Comparison of ENCODE assay signal across 3 cellular contexts in the genomic region with DNA sequence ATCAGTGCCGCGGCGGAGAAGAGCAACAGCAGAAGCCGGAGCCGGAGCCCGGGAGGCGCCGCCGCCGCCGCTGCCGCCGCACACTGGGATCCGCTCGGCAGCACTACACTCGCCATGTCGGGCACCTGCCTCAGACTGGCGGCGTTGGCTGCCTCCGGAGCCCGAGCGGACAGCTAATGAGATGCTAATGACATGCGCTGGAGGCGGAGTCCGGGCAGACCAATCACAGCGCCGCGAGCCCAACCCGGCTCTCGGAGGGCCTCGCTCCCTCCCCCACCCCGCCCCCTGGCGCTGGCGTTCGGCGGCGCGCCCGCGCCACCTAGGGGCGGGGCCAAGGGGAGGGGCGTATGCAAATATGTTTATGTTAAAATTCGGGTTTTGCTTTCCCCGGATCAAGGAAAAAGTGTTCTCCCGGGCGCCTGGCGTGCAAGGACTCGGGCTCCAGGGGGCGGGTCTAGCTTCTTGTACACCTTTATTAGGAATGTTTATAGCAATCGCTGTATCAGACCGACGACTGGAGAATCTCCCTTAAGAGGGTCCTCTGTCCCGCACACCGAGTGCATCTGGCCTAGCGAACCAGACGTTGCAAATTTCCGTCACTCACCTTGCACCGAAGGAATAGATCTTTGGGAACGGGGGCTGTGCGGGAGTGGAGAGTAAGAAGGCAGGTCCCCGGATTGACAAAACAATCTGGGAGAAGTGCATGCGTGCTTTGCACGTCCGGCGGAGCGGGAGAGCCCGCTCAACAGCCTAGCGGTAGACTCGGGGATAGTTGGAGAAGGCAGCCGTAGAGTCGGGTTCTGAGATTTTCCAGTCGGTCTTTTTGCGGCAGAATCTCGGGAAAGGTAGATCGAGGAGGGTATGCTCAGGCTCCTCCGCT.
TF ChIP-seq lines count a peak whose summit lies in the region.

A gene (minus strand): TSS at position 137 of the 880 bp plus-strand sequence.

TF ChIP-seq in A549, 52 proteins besides CTCF, POLR2A, EP300 and RAD21:
- TF ChIP-seq CHD2 (IDR thresholded peaks at IDR 0.05; ENCODE audit: low read length, partially characterized antibody) = no peak
- peak; percentile 40 to 58; a peak in 2 of 5 replicates for TF ChIP-seq JUN (IDR thresholded peaks at IDR 0.05)
- TF ChIP-seq MYC (IDR thresholded peaks at IDR 0.05; ENCODE audit: borderline replicate concordance, low read length) = 0 out of 2 replicates have a peak, but pooled peaks have one; percentile 18
- TF ChIP-seq NPAS2 (CRISPR knock-in tag; IDR thresholded peaks at IDR 0.05; ENCODE audit: borderline replicate concordance) = no peak
- peak; percentile 27; the same call in 1 of the 2 replicates for TF ChIP-seq PHF8 (IDR thresholded peaks at IDR 0.05; ENCODE audit: borderline replicate concordance, low read depth)
- TF ChIP-seq, protein P1, sequence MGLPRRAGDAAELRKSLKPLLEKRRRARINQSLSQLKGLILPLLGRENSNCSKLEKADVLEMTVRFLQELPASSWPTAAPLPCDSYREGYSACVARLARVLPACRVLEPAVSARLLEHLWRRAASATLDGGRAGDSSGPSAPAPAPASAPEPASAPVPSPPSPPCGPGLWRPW (IDR thresholded peaks at IDR 0.05) = no peak
- peak; percentile 52; the same call in 1 of the 2 replicates for TF ChIP-seq MAZ (IDR thresholded peaks at IDR 0.05; ENCODE audit: borderline replicate concordance, low read depth, low read length)
- TF ChIP-seq, protein P2, sequence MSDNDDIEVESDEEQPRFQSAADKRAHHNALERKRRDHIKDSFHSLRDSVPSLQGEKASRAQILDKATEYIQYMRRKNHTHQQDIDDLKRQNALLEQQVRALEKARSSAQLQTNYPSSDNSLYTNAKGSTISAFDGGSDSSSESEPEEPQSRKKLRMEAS (IDR thresholded peaks at IDR 0.05) = 0 out of 2 replicates have a peak, but pooled peaks have one; percentile 40
- no peak for TF ChIP-seq NR3C1 (IDR thresholded peaks at IDR 0.05)
- TF ChIP-seq HDAC2 (IDR thresholded peaks at IDR 0.05) = no peak
- TF ChIP-seq HOXB13 (CRISPR knock-in tag; IDR thresholded peaks at IDR 0.05; ENCODE audit: low read depth) = no peak
- TF ChIP-seq, protein P3, sequence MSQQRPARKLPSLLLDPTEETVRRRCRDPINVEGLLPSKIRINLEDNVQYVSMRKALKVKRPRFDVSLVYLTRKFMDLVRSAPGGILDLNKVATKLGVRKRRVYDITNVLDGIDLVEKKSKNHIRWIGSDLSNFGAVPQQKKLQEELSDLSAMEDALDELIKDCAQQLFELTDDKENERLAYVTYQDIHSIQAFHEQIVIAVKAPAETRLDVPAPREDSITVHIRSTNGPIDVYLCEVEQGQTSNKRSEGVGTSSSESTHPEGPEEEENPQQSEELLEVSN (IDR thresholded peaks at IDR 0.05; ENCODE audit: borderline replicate concordance, low read depth) = peak; percentile 59; the same call in 1 of the 2 replicates

TF ChIP-seq in IMR-90, 13 proteins besides CTCF, POLR2A, EP300 and RAD21:
- no peak for TF ChIP-seq RFX5 (IDR thresholded peaks at IDR 0.05; ENCODE audit: low read depth, low read length)
- TF ChIP-seq, protein P4, sequence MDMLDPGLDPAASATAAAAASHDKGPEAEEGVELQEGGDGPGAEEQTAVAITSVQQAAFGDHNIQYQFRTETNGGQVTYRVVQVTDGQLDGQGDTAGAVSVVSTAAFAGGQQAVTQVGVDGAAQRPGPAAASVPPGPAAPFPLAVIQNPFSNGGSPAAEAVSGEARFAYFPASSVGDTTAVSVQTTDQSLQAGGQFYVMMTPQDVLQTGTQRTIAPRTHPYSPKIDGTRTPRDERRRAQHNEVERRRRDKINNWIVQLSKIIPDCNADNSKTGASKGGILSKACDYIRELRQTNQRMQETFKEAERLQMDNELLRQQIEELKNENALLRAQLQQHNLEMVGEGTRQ (IDR thresholded peaks at IDR 0.05; ENCODE audit: low read depth, low read length) = peak; percentile 27; the same call in 1 of the 2 replicates
- TF ChIP-seq FOS (IDR thresholded peaks at IDR 0.05; ENCODE audit: low read depth, low read length) = no peak
- TF ChIP-seq MAFK (IDR thresholded peaks at IDR 0.05; ENCODE audit: low read depth, low read length) = no peak
- peak; percentile 99 for TF ChIP-seq MAZ (IDR thresholded peaks at IDR 0.05; ENCODE audit: borderline replicate concordance, low read depth, low read length)
- TF ChIP-seq, protein P5, sequence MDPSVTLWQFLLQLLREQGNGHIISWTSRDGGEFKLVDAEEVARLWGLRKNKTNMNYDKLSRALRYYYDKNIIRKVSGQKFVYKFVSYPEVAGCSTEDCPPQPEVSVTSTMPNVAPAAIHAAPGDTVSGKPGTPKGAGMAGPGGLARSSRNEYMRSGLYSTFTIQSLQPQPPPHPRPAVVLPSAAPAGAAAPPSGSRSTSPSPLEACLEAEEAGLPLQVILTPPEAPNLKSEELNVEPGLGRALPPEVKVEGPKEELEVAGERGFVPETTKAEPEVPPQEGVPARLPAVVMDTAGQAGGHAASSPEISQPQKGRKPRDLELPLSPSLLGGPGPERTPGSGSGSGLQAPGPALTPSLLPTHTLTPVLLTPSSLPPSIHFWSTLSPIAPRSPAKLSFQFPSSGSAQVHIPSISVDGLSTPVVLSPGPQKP (IDR thresholded peaks at IDR 0.05; ENCODE audit: borderline replicate concordance, low read depth, low read length) = no peak
- peak; percentile 46 for TF ChIP-seq SMC3 (IDR thresholded peaks at IDR 0.05; ENCODE audit: low read depth, low read length)
- no peak for TF ChIP-seq CEBPB (IDR thresholded peaks at IDR 0.05; ENCODE audit: low read depth, low read length)
- TF ChIP-seq MXI1 (IDR thresholded peaks at IDR 0.05; ENCODE audit: borderline replicate concordance, low read depth, low read length) = peak; percentile 74; the same call in 1 of the 2 replicates
- TF ChIP-seq CHD1 (IDR thresholded peaks at IDR 0.05; ENCODE audit: low read depth, low read length) = no peak
- no peak for TF ChIP-seq RCOR1 (IDR thresholded peaks at IDR 0.05; ENCODE audit: insufficient replicate concordance, low read length)
- TF ChIP-seq BHLHE40 (IDR thresholded peaks at IDR 0.05; ENCODE audit: low read depth, low read length) = no peak; the same call in 1 of the 2 replicates
- TF ChIP-seq NFE2L2 (IDR thresholded peaks at IDR 0.05; ENCODE audit: low read depth, low read length) = no peak

TF ChIP-seq in neural cell, 6 proteins besides CTCF, POLR2A, EP300 and RAD21:
- TF ChIP-seq MXI1 (conservative IDR thresholded peaks at IDR 0.05; ENCODE audit: poor library complexity, severe bottlenecking) (peak; percentile 76), POLR2AphosphoS5 (IDR thresholded peaks at IDR 0.05) (peak; percentile 98), TAF1 (IDR thresholded peaks at IDR 0.05; ENCODE audit: low read depth) (peak; percentile 100), EZH2 (IDR thresholded peaks at IDR 0.05; ENCODE audit: borderline replicate concordance, insufficient read depth, low read length, poor library complexity, severe bottlenecking) (no peak), SMC3 (conservative IDR thresholded peaks at IDR 0.05; ENCODE audit: poor library complexity) (peak; percentile 73)
- TF ChIP-seq, protein P6, sequence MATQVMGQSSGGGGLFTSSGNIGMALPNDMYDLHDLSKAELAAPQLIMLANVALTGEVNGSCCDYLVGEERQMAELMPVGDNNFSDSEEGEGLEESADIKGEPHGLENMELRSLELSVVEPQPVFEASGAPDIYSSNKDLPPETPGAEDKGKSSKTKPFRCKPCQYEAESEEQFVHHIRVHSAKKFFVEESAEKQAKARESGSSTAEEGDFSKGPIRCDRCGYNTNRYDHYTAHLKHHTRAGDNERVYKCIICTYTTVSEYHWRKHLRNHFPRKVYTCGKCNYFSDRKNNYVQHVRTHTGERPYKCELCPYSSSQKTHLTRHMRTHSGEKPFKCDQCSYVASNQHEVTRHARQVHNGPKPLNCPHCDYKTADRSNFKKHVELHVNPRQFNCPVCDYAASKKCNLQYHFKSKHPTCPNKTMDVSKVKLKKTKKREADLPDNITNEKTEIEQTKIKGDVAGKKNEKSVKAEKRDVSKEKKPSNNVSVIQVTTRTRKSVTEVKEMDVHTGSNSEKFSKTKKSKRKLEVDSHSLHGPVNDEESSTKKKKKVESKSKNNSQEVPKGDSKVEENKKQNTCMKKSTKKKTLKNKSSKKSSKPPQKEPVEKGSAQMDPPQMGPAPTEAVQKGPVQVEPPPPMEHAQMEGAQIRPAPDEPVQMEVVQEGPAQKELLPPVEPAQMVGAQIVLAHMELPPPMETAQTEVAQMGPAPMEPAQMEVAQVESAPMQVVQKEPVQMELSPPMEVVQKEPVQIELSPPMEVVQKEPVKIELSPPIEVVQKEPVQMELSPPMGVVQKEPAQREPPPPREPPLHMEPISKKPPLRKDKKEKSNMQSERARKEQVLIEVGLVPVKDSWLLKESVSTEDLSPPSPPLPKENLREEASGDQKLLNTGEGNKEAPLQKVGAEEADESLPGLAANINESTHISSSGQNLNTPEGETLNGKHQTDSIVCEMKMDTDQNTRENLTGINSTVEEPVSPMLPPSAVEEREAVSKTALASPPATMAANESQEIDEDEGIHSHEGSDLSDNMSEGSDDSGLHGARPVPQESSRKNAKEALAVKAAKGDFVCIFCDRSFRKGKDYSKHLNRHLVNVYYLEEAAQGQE (IDR thresholded peaks at IDR 0.05; ENCODE audit: borderline replicate concordance) = peak; percentile 99
